In genomic region chr16:27642753-27643152, GRCh38 we compare ENCODE assay signal across 9 cellular contexts.
DNase-seq lines count a peak whose midpoint lies in the region; ATAC-seq and TF ChIP-seq lines count a peak whose summit lies in the region.
"Had no signal": no experiment of that assay in that cellular context is flagged by ENCODE, and none has a peak within 500 bp of the region (broad histone marks: within the 10 kb centered on the region; RNA-seq: fewer than 3 reads in every experiment).

No MANE protein-coding gene starts in this region.

- H3K27ac ChIP-seq in foreskin keratinocyte, result no peak overlapping the region
- H3K27ac ChIP-seq in esophagus muscularis mucosa (replicated peaks in 1 of 4), result no peak overlapping the region

- TF ChIP-seq EP300 in esophagus muscularis mucosa (IDR thresholded peaks at IDR 0.05), result no peak

- no peaks in the 10 kb centered on the region for H3K27me3 Mint-ChIP-seq in effector memory CD8-positive, alpha-beta T cell

- peaks cover 3% of the 10 kb centered on the region for H3K36me3 Mint-ChIP-seq in effector memory CD8-positive, alpha-beta T cell (ENCODE audit: insufficient read depth)

- no peak for TF ChIP-seq POLR2A in esophagus muscularis mucosa (IDR thresholded peaks at IDR 0.05; ENCODE audit: low read depth)

- no peaks in the 10 kb centered on the region for H3K4me1 ChIP-seq in BE2C
- H3K4me1 ChIP-seq in foreskin keratinocyte, result no peaks in the 10 kb centered on the region
- H3K4me1 ChIP-seq in esophagus muscularis mucosa, result no peaks in the 10 kb centered on the region

- H3K27me3 ChIP-seq in BE2C, result no peaks in the 10 kb centered on the region
- no peaks in the 10 kb centered on the region for H3K27me3 ChIP-seq in foreskin keratinocyte
- H3K27me3 ChIP-seq in esophagus muscularis mucosa, result no peaks in the 10 kb centered on the region

- no peak overlapping the region for H3K4me3 ChIP-seq in BE2C (ENCODE audit: low read depth, low read length)
- no peak overlapping the region for H3K4me3 ChIP-seq in esophagus muscularis mucosa

- no peak overlapping the region for H3K4me3 Mint-ChIP-seq in effector memory CD8-positive, alpha-beta T cell

- H3K9me3 ChIP-seq in BE2C (no peaks in the 10 kb centered on the region), esophagus muscularis mucosa (peaks cover 0 to 4% (median 0%) of the 10 kb centered on the region in 4 donors)

- ATAC-seq in foreskin keratinocyte, result peak; percentile 4
- no peak for ATAC-seq in effector memory CD8-positive, alpha-beta T cell (replicated peaks)

- TF ChIP-seq CTCF in BE2C (IDR thresholded peaks at IDR 0.05; ENCODE audit: low read depth, low read length) (peak; percentile 11; the same call in 1 of the 2 replicates), GM20000 (IDR thresholded peaks at IDR 0.05; ENCODE audit: extremely low read depth, missing control alignments) (peak; percentile 16), foreskin keratinocyte (conservative IDR thresholded peaks at IDR 0.05) (peak; percentile 43), esophagus muscularis mucosa (IDR thresholded peaks at IDR 0.05) (peak in 1 of 3 experiments; percentile 9)

- intact Hi-C loops in esophagus muscularis mucosa (cut with DNase I), result no loop called here

- no peak overlapping the region for H3K27ac Mint-ChIP-seq in effector memory CD8-positive, alpha-beta T cell

- 82% methylated on average over 4 of the region's 4 CpGs for WGBS in esophagus muscularis mucosa

- peaks cover 0 to 2% of the 10 kb centered on the region in 2 donors for H3K4me1 Mint-ChIP-seq in effector memory CD8-positive, alpha-beta T cell (ENCODE audit: low read depth in 2 of 2)

- H3K9me3 Mint-ChIP-seq in effector memory CD8-positive, alpha-beta T cell, result no peaks in the 10 kb centered on the region

- no peak for DNase-seq in BE2C
- no peak for DNase-seq in GM20000 (ENCODE audit: low spot score)
- DNase-seq in RKO (ENCODE audit: low spot score), result peak; percentile 11
- no peak for DNase-seq in foreskin keratinocyte
- DNase-seq in DMS79 (lab: John Stamatoyannopoulos, UW), result no peak
- no peak for DNase-seq in effector memory CD8-positive, alpha-beta T cell
- no peak for DNase-seq in esophagus muscularis mucosa (ENCODE audit: extremely low spot score)
- no peak for DNase-seq in activated effector memory CD4-positive, alpha-beta T cell treated with Interleukin-2 at 50 U/mL for 16 hours
- DNase-seq: activated gamma-delta T cell had no signal

- no peaks in the 10 kb centered on the region for H3K36me3 ChIP-seq in BE2C
- peaks cover 0 to 30% (median 11%) of the 10 kb centered on the region in 4 donors for H3K36me3 ChIP-seq in esophagus muscularis mucosa
